16 cellular contexts compared by ENCODE assay signal in the genomic region with DNA sequence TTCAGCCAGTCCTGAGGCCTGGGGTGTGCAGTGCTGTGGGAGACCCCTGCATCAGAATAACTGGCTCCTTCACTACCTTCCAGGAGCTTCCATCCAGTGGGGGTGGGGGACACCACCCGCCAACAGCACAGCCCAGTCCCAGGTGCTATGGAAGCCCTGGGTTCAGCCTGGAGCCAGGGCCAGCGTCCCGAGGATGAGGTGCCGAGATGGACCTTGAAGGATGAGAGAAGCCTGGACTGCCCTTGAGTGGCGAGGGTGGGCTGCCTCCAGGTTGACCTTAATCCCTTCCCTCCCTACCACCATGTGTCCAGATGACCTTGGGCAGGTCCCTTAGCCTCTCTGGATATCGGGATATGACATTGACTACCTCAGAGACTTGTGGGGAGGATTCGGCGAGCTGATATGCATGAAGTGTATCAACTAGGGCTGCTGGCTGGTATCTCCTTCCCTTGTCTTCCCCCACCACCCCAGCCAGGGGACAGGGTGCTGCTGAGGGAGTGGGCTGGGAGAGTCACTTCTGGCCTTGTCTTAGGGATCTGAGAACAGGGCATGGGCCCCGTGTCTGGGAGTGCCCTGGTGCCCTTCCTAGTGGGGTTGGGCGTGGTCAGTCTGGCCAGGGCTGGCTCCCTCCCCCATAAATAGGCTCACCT. TPM values are rescaled to one million over a fixed set of nuclear protein-coding genes. Genes with fewer than 3 reads are reported as not detected.
DNase-seq lines count a peak whose midpoint lies in the region; ATAC-seq lines count a peak whose summit lies in the region.
"Had no signal": no experiment of that assay in that cellular context is flagged by ENCODE, and none has a peak within 500 bp of the region (broad histone marks: within the 10 kb centered on the region; RNA-seq: fewer than 3 reads in every experiment).

No MANE protein-coding gene starts in this region.

- H3K36me3 Mint-ChIP-seq in activated naive CD8-positive, alpha-beta T cell treated with anti-CD3 and anti-CD28 coated beads, Interleukin-2, amount 10 ng/mL, durations not matched to agents 7 days and 5 days = peaks cover 15% of the 10 kb centered on the region

- no peaks in the 10 kb centered on the region for H3K9me3 Mint-ChIP-seq in activated naive CD8-positive, alpha-beta T cell treated with anti-CD3 and anti-CD28 coated beads, Interleukin-2, amount 10 ng/mL, durations not matched to agents 7 days and 5 days

- H3K4me3 Mint-ChIP-seq in activated naive CD8-positive, alpha-beta T cell treated with anti-CD3 and anti-CD28 coated beads, Interleukin-2, amount 10 ng/mL, durations not matched to agents 7 days and 5 days = no peak overlapping the region

- ATAC-seq in Right ventricle myocardium superior (ENCODE audit: poor library complexity) = no peak
- ATAC-seq in left cardiac atrium = no peak
- ATAC-seq in activated naive CD8-positive, alpha-beta T cell treated with anti-CD3 and anti-CD28 coated beads, Interleukin-2, amount 10 ng/mL, durations not matched to agents 7 days and 5 days (ENCODE audit: low read depth) = no peak
- no peak for ATAC-seq in GM18907 (IDR thresholded peaks at IDR 0.05; ENCODE audit: unreplicated experiment)
- ATAC-seq: mucosa of descending colon had no signal

- no peaks in the 10 kb centered on the region for H3K27me3 Mint-ChIP-seq in activated naive CD8-positive, alpha-beta T cell treated with anti-CD3 and anti-CD28 coated beads, Interleukin-2, amount 10 ng/mL, durations not matched to agents 7 days and 5 days

- H3K27ac Mint-ChIP-seq in activated naive CD8-positive, alpha-beta T cell treated with anti-CD3 and anti-CD28 coated beads, Interleukin-2, amount 10 ng/mL, durations not matched to agents 7 days and 5 days = peak overlapping the region; percentile 25

- POLR2A ChIA-PET in activated naive CD8-positive, alpha-beta T cell treated with anti-CD3 and anti-CD28 coated beads, Interleukin-2, amount 10 ng/mL, durations not matched to agents 7 days and 5 days (lab: Charles Lee) = interaction anchor here (1.1 to 1.6 kb wide), 2 partner anchors 12 to 57 kb away, joined by 3 to 5 read pairs; a partner anchor contains a TSS

- H3K4me1 Mint-ChIP-seq in activated naive CD8-positive, alpha-beta T cell treated with anti-CD3 and anti-CD28 coated beads, Interleukin-2, amount 10 ng/mL, durations not matched to agents 7 days and 5 days = peaks cover 10% of the 10 kb centered on the region

- intact Hi-C loops in Right ventricle myocardium superior (cut with DNase I) (no loop called here), left cardiac atrium (cut with DNase I) (no loop called here)

- DNase-seq in Right ventricle myocardium superior (peak; percentile 38), left cardiac atrium (no peak), mesenteric fat pad (ENCODE audit: low spot score) (peak; percentile 76), ureter (ENCODE audit: low spot score) (peak; percentile 35), LoVo (ENCODE audit: low spot score) (no peak), NCI-H146 treated with DMSO at 0.1 percent for 48 hours (lab: John Stamatoyannopoulos, UW; ENCODE audit: unreplicated experiment) (no peak)
- DNase-seq in activated naive CD8-positive, alpha-beta T cell treated with anti-CD3 and anti-CD28 coated beads, Interleukin-2, amount 10 ng/mL, durations not matched to agents 7 days and 5 days = peak; percentile 24
- DNase-seq: AML-193, DMS 273 treated with DMSO at 0.1 percent for 48 hours, NCI-H187, NCI-H524 had no signal

RNA-seq across cellular contexts. Expression of a gene that starts 41.3 kb away (rescaled TPM):
- total RNA-seq in Right ventricle myocardium superior (31.7 TPM), left cardiac atrium (10 to 100 TPM; 51.8 to 55.0 TPM), mesenteric fat pad (172 TPM), ureter (126 TPM)
- total RNA-seq in activated naive CD8-positive, alpha-beta T cell treated with anti-CD3 and anti-CD28 coated beads, Interleukin-2, amount 10 ng/mL, durations not matched to agents 7 days and 5 days = 100 to 1,000 TPM; 227 to 236 TPM

RNA-seq across cellular contexts. Expression of a gene that starts 56.0 kb away (rescaled TPM):
- total RNA-seq in Right ventricle myocardium superior = not detected
- total RNA-seq in left cardiac atrium = not detected
- under 1 TPM in 1 of 2 experiments, not detected in 1; 0.14 TPM for total RNA-seq in activated naive CD8-positive, alpha-beta T cell treated with anti-CD3 and anti-CD28 coated beads, Interleukin-2, amount 10 ng/mL, durations not matched to agents 7 days and 5 days
- total RNA-seq in mesenteric fat pad = not detected
- not detected for total RNA-seq in ureter
- total RNA-seq: cerebellum, epithelial cell of proximal tubule, mucosa of descending colon, thoracic aorta had no signal

RNA-seq across cellular contexts. Expression of a gene that starts 57.7 kb away (rescaled TPM):
- 767 TPM for total RNA-seq in Right ventricle myocardium superior
- total RNA-seq in left cardiac atrium = 100 to 1,000 TPM; 892 to 925 TPM
- 1,000 to 10,000 TPM; 1,166 to 1,188 TPM for total RNA-seq in activated naive CD8-positive, alpha-beta T cell treated with anti-CD3 and anti-CD28 coated beads, Interleukin-2, amount 10 ng/mL, durations not matched to agents 7 days and 5 days
- total RNA-seq in mesenteric fat pad = 1,395 TPM
- 1,659 TPM for total RNA-seq in ureter

Comparison
In these comparisons a context has a peak if more than half of its experiments do, and no peak if none do; other contexts are left out.
1. DNase-seq: peak in Right ventricle myocardium superior (single experiment), activated naive CD8-positive, alpha-beta T cell treated with anti-CD3 and anti-CD28 coated beads, Interleukin-2, amount 10 ng/mL, durations not matched to agents 7 days and 5 days (single experiment), mesenteric fat pad (single experiment) and ureter (single experiment); none in left cardiac atrium (single experiment), LoVo (single experiment) and NCI-H146 treated with DMSO at 0.1 percent for 48 hours (single experiment).